8 cellular contexts compared by ENCODE assay signal in the genomic region with DNA sequence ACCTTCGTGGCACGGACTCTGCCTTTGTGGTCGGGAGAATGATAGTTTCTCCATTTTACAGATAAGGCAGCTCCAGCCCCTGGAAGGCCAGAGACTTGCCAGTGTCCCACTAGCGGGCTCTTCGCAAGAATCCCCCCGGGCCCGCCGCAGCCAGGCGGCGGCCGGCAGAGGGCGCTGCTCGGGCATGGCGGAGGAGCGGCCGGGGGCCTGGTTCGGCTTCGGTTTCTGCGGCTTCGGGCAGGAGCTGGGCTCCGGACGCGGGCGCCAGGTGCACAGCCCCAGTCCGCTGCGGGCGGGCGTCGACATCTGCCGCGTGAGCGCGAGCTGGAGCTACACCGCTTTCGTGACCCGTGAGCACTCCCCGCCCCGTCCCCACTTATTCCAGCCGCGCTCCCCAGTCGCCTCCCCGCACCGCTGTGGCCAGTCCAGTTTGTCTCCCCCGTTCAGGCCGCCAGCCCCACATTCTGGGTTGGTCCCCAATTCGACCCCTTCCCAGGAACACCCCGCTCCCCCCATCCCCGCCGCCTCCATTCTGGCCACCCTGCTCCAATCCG. TPM values are rescaled to one million over a fixed set of nuclear protein-coding genes. Genes with fewer than 3 reads are reported as not detected.
DNase-seq lines count a peak whose midpoint lies in the region; ATAC-seq and TF ChIP-seq lines count a peak whose summit lies in the region.

No MANE protein-coding gene starts in this region.

- ATAC-seq in body of pancreas (peak; percentile 51), HG02852 (IDR thresholded peaks at IDR 0.05; ENCODE audit: unreplicated experiment) (no peak)

- H3K36me3 ChIP-seq in body of pancreas (replicated peaks in 1 of 2; ENCODE audit: insufficient read depth in 1 of 2, low read depth in 2 of 2) = peaks cover 0 to 6% of the 10 kb centered on the region in 2 donors
- peaks cover 12% of the 10 kb centered on the region for H3K36me3 ChIP-seq in iPS DF 6.9 (ENCODE audit: control insufficient read depth, insufficient read depth, low read length)
- H3K36me3 ChIP-seq in sigmoid colon = peaks cover 10 to 31% (median 23%) of the 10 kb centered on the region in 4 donors

- intact Hi-C loops in body of pancreas (cut with DNase I) (no loop called here), sigmoid colon (cut with DNase I) (loop anchor here (2.0 to 5.0 kb wide), 2 partner anchors 38 to 316 kb away; partner anchors contain the start of gene PRC1)

- peaks cover 31% of the 10 kb centered on the region for H3K4me1 ChIP-seq in body of pancreas
- peaks cover 6% of the 10 kb centered on the region for H3K4me1 ChIP-seq in iPS DF 6.9 (ENCODE audit: control insufficient read depth, insufficient read depth, low read length)
- peaks cover 0 to 56% (median 49%) of the 10 kb centered on the region in 4 donors for H3K4me1 ChIP-seq in sigmoid colon

- peak; percentile 79 to 98 (median 90) for TF ChIP-seq CTCF in body of pancreas (IDR thresholded peaks at IDR 0.05)
- TF ChIP-seq CTCF in sigmoid colon (IDR thresholded peaks at IDR 0.05) = peak; percentile 71 to 99 (median 82)

- H3K4me3 ChIP-seq in body of pancreas (peak overlapping the region; percentile 14 to 39), iPS DF 6.9 (ENCODE audit: low read length) (peak overlapping the region; percentile 69), sigmoid colon (peak overlapping the region; percentile 50 to 77 (median 62))

- TF ChIP-seq POLR2A in body of pancreas (IDR thresholded peaks at IDR 0.05) (peak in 2 of 3 donors; percentile 74), sigmoid colon (IDR thresholded peaks at IDR 0.05) (no peak)

- H3K9me3 ChIP-seq in body of pancreas (no peaks in the 10 kb centered on the region), iPS DF 6.9 (ENCODE audit: control insufficient read depth, insufficient read depth, low read length) (no peaks in the 10 kb centered on the region), sigmoid colon (no peaks in the 10 kb centered on the region)

- H3K27me3 ChIP-seq in body of pancreas (no peaks in the 10 kb centered on the region), iPS DF 6.9 (ENCODE audit: control insufficient read depth, insufficient read depth, low read length) (no peaks in the 10 kb centered on the region), sigmoid colon (no peaks in the 10 kb centered on the region)

- TF ChIP-seq EP300 in sigmoid colon (IDR thresholded peaks at IDR 0.05) = no peak

- H3K27ac ChIP-seq in body of pancreas = peak overlapping the region; percentile 40 to 98 (median 92)
- H3K27ac ChIP-seq in iPS DF 6.9 (ENCODE audit: low read length) = no peak overlapping the region
- H3K27ac ChIP-seq in sigmoid colon = peak overlapping the region; percentile 78 to 86 (median 81)

- DNase-seq in G401 (ENCODE audit: low spot score) (peak; percentile 79), NAMALWA (ENCODE audit: low spot score) (peak; percentile 72), T1000 (lab: John Stamatoyannopoulos, UW) (peak; percentile 48), body of pancreas (peak; percentile 78 to 84 (median 80)), iPS DF 6.9 (ENCODE audit: low read depth, low spot score) (no peak), sigmoid colon (peak; percentile 87), Kasumi-1 (lab: John Stamatoyannopoulos, UW) (no peak)

- in situ Hi-C loops in G401 (cut with HindIII; ENCODE audit: low sequenced_read_pairs) = no loop called here

- 1 to 3% methylated on average over 17 to 50 of the region's 50 CpGs for WGBS in body of pancreas, 2 donors
- no CpG with 5 or more reads among the region's 50 CpGs for WGBS in iPS DF 6.9 (ENCODE audit: insufficient coverage, insufficient read length)
- 5 to 16% methylated on average over 50 of the region's 50 CpGs for WGBS in sigmoid colon, 2 donors

RNA-seq across cellular contexts. Expression of gene RCCD1, which starts 1.9 kb away (rescaled TPM):
- 0.14 TPM in 1 of 2 replicates, not detected in the other for total RNA-seq in G401 (2014; rRNA removed; shearing (Covaris generic))
- total RNA-seq in body of pancreas (10 to 100 TPM; 13.7 to 21.4 TPM), sigmoid colon (1 to 10 TPM; 5.2 to 8.0 (median 6.7) TPM)
- polyA plus RNA-seq in sigmoid colon = 10 to 100 TPM in 1 of 3 donors, 1 to 10 TPM in 2; 4.2 to 11.8 (median 6.7) TPM

RNA-seq across cellular contexts. Expression of gene UNC45A, which starts 21.5 kb away (rescaled TPM):
- total RNA-seq in G401 (2014; rRNA removed; shearing (Covaris generic)) = 99.2 and 113 TPM in 2 replicates
- total RNA-seq in body of pancreas (10 to 100 TPM; 42.8 to 85.0 TPM), sigmoid colon (10 to 100 TPM; 36.0 to 63.5 (median 60.2) TPM)
- polyA plus RNA-seq in sigmoid colon = 10 to 100 TPM; 28.8 to 50.4 (median 31.4) TPM

RNA-seq across cellular contexts. Expression of gene HDDC3, which starts 24.3 kb away (rescaled TPM):
- total RNA-seq in G401 (2014; rRNA removed; shearing (Covaris generic)) = 10.8 and 17.1 TPM in 2 replicates
- total RNA-seq in body of pancreas = 10 to 100 TPM; 13.8 to 14.5 TPM
- total RNA-seq in sigmoid colon = 10 to 100 TPM in 1 of 4 donors, 1 to 10 TPM in 3; 5.2 to 10.7 (median 7.0) TPM
- polyA plus RNA-seq in sigmoid colon = 10 to 100 TPM; 19.1 to 27.0 (median 24.0) TPM

RNA-seq across cellular contexts. Expression of gene PRC1, which starts 37.7 kb away (rescaled TPM):
- 138 and 140 TPM in 2 replicates for total RNA-seq in G401 (2014; rRNA removed; shearing (Covaris generic))
- total RNA-seq in body of pancreas (10 to 100 TPM in 1 of 2 donors, 1 to 10 TPM in 1; 9.1 to 11.5 TPM), sigmoid colon (10 to 100 TPM in 1 of 4 donors, 1 to 10 TPM in 3; 1.8 to 13.8 (median 6.4) TPM)
- 10 to 100 TPM in 2 of 3 donors, 1 to 10 TPM in 1; 4.8 to 44.2 (median 12.3) TPM for polyA plus RNA-seq in sigmoid colon

RNA-seq across cellular contexts. Expression of gene MAN2A2, which starts 53.5 kb away (rescaled TPM):
- 23.8 and 33.4 TPM in 2 replicates for total RNA-seq in G401 (2014; rRNA removed; shearing (Covaris generic))
- total RNA-seq in body of pancreas = 100 to 1,000 TPM in 1 of 2 donors, 10 to 100 TPM in 1; 78.9 to 138 TPM
- 10 to 100 TPM; 27.2 to 57.6 (median 38.4) TPM for total RNA-seq in sigmoid colon
- 10 to 100 TPM in 1 of 3 donors, 1 to 10 TPM in 2; 3.7 to 31.0 (median 4.8) TPM for polyA plus RNA-seq in sigmoid colon

Comparison
In these comparisons a context has a peak if more than half of its experiments do, and no peak if none do; other contexts are left out.
1. DNase-seq: peak in G401 (single experiment), NAMALWA (single experiment), T1000 (single experiment), body of pancreas (4 of 4) and sigmoid colon (single experiment); none in iPS DF 6.9 (single experiment) and Kasumi-1 (0 of 2).
2. POLR2A ChIP-seq: peak in body of pancreas (2 of 3); none in sigmoid colon (0 of 2).
3. Peak in every context shown above with its lines, with median percentiles within 50 percentile points of each other: H3K4me3 ChIP-seq.